ENCODE assay signal across 8 cellular contexts in genomic region chr10:27291253-27291895, GRCh38. TPM values are rescaled to one million over a fixed set of nuclear protein-coding genes. Genes with fewer than 3 reads are reported as not detected.
DNase-seq lines count a peak whose midpoint lies in the region; ATAC-seq and TF ChIP-seq lines count a peak whose summit lies in the region.
"Not testable (repeated sequence)": the region's sequence is repeated elsewhere in the genome, so short reads cannot be mapped to it uniquely, and the experiment has no call there.

No MANE protein-coding gene starts in this region.

- not testable (repeated sequence) for H3K9me2 ChIP-seq in DOHH2 (replicated peaks; ENCODE audit: control insufficient read depth, low read length)

- H3K27me3 Mint-ChIP-seq in activated CD8-positive, alpha-beta T cell treated with anti-CD3 and anti-CD28 coated beads for 36 hours; effector memory CD8-positive, alpha-beta T cell; stimulated activated naive B cell treated with anti-CD40 and anti-IgM and Interleukin-4, amounts not matched to agents 10 μg/mL and 1 μg/mL and 100 μg/mL, for 72 hours: not testable (repeated sequence)

- TF ChIP-seq CTCF in DOHH2 (IDR thresholded peaks at IDR 0.05; ENCODE audit: low read depth, low read length, poor library complexity, severe bottlenecking); activated CD8-positive, alpha-beta T cell treated with anti-CD3 and anti-CD28 coated beads for 36 hours (IDR thresholded peaks at IDR 0.05): not testable (repeated sequence)

- ATAC-seq in GM19351 (IDR thresholded peaks at IDR 0.05; ENCODE audit: unreplicated experiment): peak; percentile 91
- ATAC-seq in HG02588 (IDR thresholded peaks at IDR 0.05; ENCODE audit: unreplicated experiment): peak; percentile 83
- peak; percentile 96 for ATAC-seq in HG03159 (IDR thresholded peaks at IDR 0.05; ENCODE audit: unreplicated experiment)
- ATAC-seq in activated CD8-positive, alpha-beta T cell treated with anti-CD3 and anti-CD28 coated beads for 36 hours: peak; percentile 62
- ATAC-seq in effector memory CD8-positive, alpha-beta T cell (replicated peaks): peak; percentile 41
- ATAC-seq in stimulated activated naive B cell treated with anti-CD40 and anti-IgM and Interleukin-4, amounts not matched to agents 10 μg/mL and 1 μg/mL and 100 μg/mL, for 72 hours (replicated peaks): peak; percentile 75 to 88

- not testable (repeated sequence) for H3K4me1 ChIP-seq in DOHH2 (ENCODE audit: control insufficient read depth, low read length)

- peaks cover 14% of the 10 kb centered on the region for H3K4me1 Mint-ChIP-seq in activated CD8-positive, alpha-beta T cell treated with anti-CD3 and anti-CD28 coated beads for 36 hours (ENCODE audit: low read depth)
- peaks cover 5 to 12% of the 10 kb centered on the region in 2 donors for H3K4me1 Mint-ChIP-seq in effector memory CD8-positive, alpha-beta T cell (ENCODE audit: low read depth in 2 of 2)
- H3K4me1 Mint-ChIP-seq in stimulated activated naive B cell treated with anti-CD40 and anti-IgM and Interleukin-4, amounts not matched to agents 10 μg/mL and 1 μg/mL and 100 μg/mL, for 72 hours: not testable (repeated sequence)

- H3K27ac Mint-ChIP-seq in activated CD8-positive, alpha-beta T cell treated with anti-CD3 and anti-CD28 coated beads for 36 hours: peak overlapping the region; percentile 62
- peak overlapping the region; percentile 69 to 90 for H3K27ac Mint-ChIP-seq in effector memory CD8-positive, alpha-beta T cell
- peak overlapping the region; percentile 78 for H3K27ac Mint-ChIP-seq in stimulated activated naive B cell treated with anti-CD40 and anti-IgM and Interleukin-4, amounts not matched to agents 10 μg/mL and 1 μg/mL and 100 μg/mL, for 72 hours

- H3K79me2 ChIP-seq in DOHH2 (ENCODE audit: control insufficient read depth, low read length): not testable (repeated sequence)

- intact Hi-C loops in activated CD8-positive, alpha-beta T cell treated with anti-CD3 and anti-CD28 coated beads for 36 hours (cut with micrococcal nuclease): not testable (repeated sequence)

- not testable (repeated sequence) for H3K4me3 ChIP-seq in DOHH2 (ENCODE audit: low read length)

- DNase-seq in MV-4-11 (lab: John Stamatoyannopoulos, UW): peak; percentile 7
- not testable (repeated sequence) for DNase-seq in activated CD8-positive, alpha-beta T cell treated with anti-CD3 and anti-CD28 coated beads for 36 hours; effector memory CD8-positive, alpha-beta T cell; stimulated activated naive B cell treated with anti-CD40 and anti-IgM and Interleukin-4, amounts not matched to agents 10 μg/mL and 1 μg/mL and 100 μg/mL, for 72 hours

- not testable (repeated sequence) for H3K36me3 Mint-ChIP-seq in activated CD8-positive, alpha-beta T cell treated with anti-CD3 and anti-CD28 coated beads for 36 hours (ENCODE audit: low read depth); effector memory CD8-positive, alpha-beta T cell (ENCODE audit: insufficient read depth); stimulated activated naive B cell treated with anti-CD40 and anti-IgM and Interleukin-4, amounts not matched to agents 10 μg/mL and 1 μg/mL and 100 μg/mL, for 72 hours

- not testable (repeated sequence) for H3K9me3 ChIP-seq in DOHH2 (ENCODE audit: control insufficient read depth, insufficient read depth, low read length)

- CTCF ChIA-PET in activated CD8-positive, alpha-beta T cell treated with anti-CD3 and anti-CD28 coated beads for 36 hours (lab: Charles Lee): not testable (repeated sequence)

- not testable (repeated sequence) for H4K20me1 ChIP-seq in DOHH2 (ENCODE audit: control insufficient read depth, insufficient read depth, low read depth, low read length)

- POLR2A ChIA-PET in activated CD8-positive, alpha-beta T cell treated with anti-CD3 and anti-CD28 coated beads for 36 hours (lab: Charles Lee): interaction anchor here (0.7 kb wide), 1 partner anchor 72 kb away, joined by 3 read pairs; no protein-coding TSS in a partner anchor

- H3F3A ChIP-seq in DOHH2 (ENCODE audit: control insufficient read depth, insufficient read depth): not testable (repeated sequence)

- H3K27me3 ChIP-seq in DOHH2 (ENCODE audit: control insufficient read depth, low read length): not testable (repeated sequence)

- H3K4me2 ChIP-seq in DOHH2 (ENCODE audit: low read length): peak overlapping the region; percentile 1; the same call in 1 of the 2 replicates

- not testable (repeated sequence) for H3K36me3 ChIP-seq in DOHH2 (ENCODE audit: control insufficient read depth, low read length)

- peak overlapping the region; percentile 53 for H3K4me3 Mint-ChIP-seq in activated CD8-positive, alpha-beta T cell treated with anti-CD3 and anti-CD28 coated beads for 36 hours
- H3K4me3 Mint-ChIP-seq in effector memory CD8-positive, alpha-beta T cell: peak overlapping the region; percentile 68 to 75
- peak overlapping the region; percentile 71 to 74 for H3K4me3 Mint-ChIP-seq in stimulated activated naive B cell treated with anti-CD40 and anti-IgM and Interleukin-4, amounts not matched to agents 10 μg/mL and 1 μg/mL and 100 μg/mL, for 72 hours

- not testable (repeated sequence) for H3K27ac ChIP-seq in DOHH2 (ENCODE audit: low read depth, low read length)

- H3K9me3 Mint-ChIP-seq in activated CD8-positive, alpha-beta T cell treated with anti-CD3 and anti-CD28 coated beads for 36 hours; effector memory CD8-positive, alpha-beta T cell; stimulated activated naive B cell treated with anti-CD40 and anti-IgM and Interleukin-4, amounts not matched to agents 10 μg/mL and 1 μg/mL and 100 μg/mL, for 72 hours: not testable (repeated sequence)

RNA-seq across cellular contexts. Expression of gene ACBD5, which starts 50.8 kb away (rescaled TPM):
- total RNA-seq in activated CD8-positive, alpha-beta T cell treated with anti-CD3 and anti-CD28 coated beads for 36 hours: 10 to 100 TPM; 17.0 to 19.0 TPM

Comparison
In these comparisons a context has a peak if more than half of its experiments do, and no peak if none do; other contexts are left out.
1. ATAC-seq: peak in every context shown above with its lines; median percentile 96 in HG03159; 91 in GM19351; 83 in HG02588; 82 in stimulated activated naive B cell treated with anti-CD40 and anti-IgM and Interleukin-4, amounts not matched to agents 10 μg/mL and 1 μg/mL and 100 μg/mL, for 72 hours; 62 in activated CD8-positive, alpha-beta T cell treated with anti-CD3 and anti-CD28 coated beads for 36 hours; 41 in effector memory CD8-positive, alpha-beta T cell.